Comparison of ENCODE assay signal across 1 cellular context in genomic region chr3:155581579-155581978, GRCh38.
TF ChIP-seq lines count a peak whose summit lies in the region.

No MANE protein-coding gene starts in this region.

TF ChIP-seq in WTC11, 78 proteins besides CTCF, POLR2A, EP300 and RAD21 (continued from another document):
- TF ChIP-seq, protein P1, sequence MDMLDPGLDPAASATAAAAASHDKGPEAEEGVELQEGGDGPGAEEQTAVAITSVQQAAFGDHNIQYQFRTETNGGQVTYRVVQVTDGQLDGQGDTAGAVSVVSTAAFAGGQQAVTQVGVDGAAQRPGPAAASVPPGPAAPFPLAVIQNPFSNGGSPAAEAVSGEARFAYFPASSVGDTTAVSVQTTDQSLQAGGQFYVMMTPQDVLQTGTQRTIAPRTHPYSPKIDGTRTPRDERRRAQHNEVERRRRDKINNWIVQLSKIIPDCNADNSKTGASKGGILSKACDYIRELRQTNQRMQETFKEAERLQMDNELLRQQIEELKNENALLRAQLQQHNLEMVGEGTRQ (CRISPR knock-in tag; IDR thresholded peaks at IDR 0.05): no peak
- TF ChIP-seq ELF4 (CRISPR knock-in tag; IDR thresholded peaks at IDR 0.05; ENCODE audit: low read depth) (no peak), SOX15 (CRISPR knock-in tag; IDR thresholded peaks at IDR 0.05) (no peak), NFYB (CRISPR knock-in tag; conservative IDR thresholded peaks at IDR 0.05; ENCODE audit: low read depth) (no peak)
